ENCODE assay signal across 19 cellular contexts in the genomic region with DNA sequence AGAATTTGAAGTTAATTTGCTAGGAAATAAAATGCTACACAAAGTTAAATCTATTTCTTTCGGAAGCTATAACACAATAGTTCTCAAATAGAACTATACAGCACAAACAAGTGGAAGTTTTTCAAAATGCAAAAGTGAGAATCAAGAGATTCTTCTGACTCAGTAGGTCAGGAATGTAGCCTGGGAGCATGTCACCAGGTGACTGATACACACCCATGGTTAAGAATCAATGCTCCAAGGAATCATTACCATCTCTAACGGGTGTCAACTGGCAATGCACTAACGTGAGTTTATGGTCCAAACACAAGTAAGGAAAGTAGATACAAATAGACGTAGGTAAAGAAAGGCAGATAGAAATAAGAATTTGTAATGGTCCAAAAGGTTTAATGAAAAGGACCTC.
A peak's percentile ranks its signal among the peaks of the same experiment; 100 is the strongest.
DNase-seq lines count a peak whose midpoint lies in the region; ATAC-seq, FAIRE-seq and TF ChIP-seq lines count a peak whose summit lies in the region.
"Had no signal": no experiment of that assay in that cellular context is flagged by ENCODE, and none has a peak within 500 bp of the region (broad histone marks: within the 10 kb centered on the region; RNA-seq: fewer than 3 reads in every experiment).

No MANE protein-coding gene starts in this region.

- no peaks in the 10 kb centered on the region for H3K9me3 ChIP-seq in endodermal cell (ENCODE audit: control insufficient read depth, low read length)
- H3K9me3 ChIP-seq: ascending aorta, colonic mucosa, psoas muscle had no signal

- peaks cover 3% of the 10 kb centered on the region for H3K4me1 ChIP-seq in endodermal cell (ENCODE audit: control insufficient read depth, insufficient read depth, low read length)
- H3K4me1 ChIP-seq: ascending aorta, colonic mucosa had no signal

- no peak for FAIRE-seq in HTR-8/SVneo (lab: Jason Lieb, UNC)

- DNase-seq in Caki2 (ENCODE audit: low read depth) (peak; percentile 30), HTR-8/SVneo (ENCODE audit: insufficient read length, low spot score) (peak; percentile 7), endodermal cell (no peak), progenitor cell of endocrine pancreas (ENCODE audit: low spot score, unreplicated experiment) (no peak), CD14-positive monocyte (ENCODE audit: low spot score) (no peak), NCI-H345 (lab: John Stamatoyannopoulos, UW) (no peak)
- DNase-seq: activated CD4-positive, alpha-beta T cell treated with anti-CD3 and anti-CD28 coated beads for 1 hour; colonic mucosa; DMS 273 treated with DMSO at 0.1 percent for 48 hours; mesenchymal stem cell; psoas muscle; stimulated activated CD4-positive, alpha-beta T cell treated with anti-CD3 and anti-CD28 coated beads, Interleukin-15, amount 100 ng/mL, for 24 hours; T-helper 9 cell had no signal

- no peak overlapping the region for H3K27ac ChIP-seq in endodermal cell (ENCODE audit: low read depth, low read length)
- H3K27ac ChIP-seq: ascending aorta, colonic mucosa, KMS-11, psoas muscle had no signal

- no peak overlapping the region for H3K4me3 ChIP-seq in endodermal cell (ENCODE audit: low read length)
- H3K4me3 ChIP-seq: ascending aorta, colonic mucosa, psoas muscle had no signal

- intact Hi-C loops in CD14-positive monocyte (cut with micrococcal nuclease), result loop anchor here in 1 of 2 donors (10.0 kb wide), 1 partner anchor 47 kb away; no protein-coding TSS in a partner anchor

- peak overlapping the region; percentile 10 for H3K27ac Mint-ChIP-seq in endodermal cell
- H3K27ac Mint-ChIP-seq in progenitor cell of endocrine pancreas, result peak overlapping the region; percentile 92
- no peak overlapping the region for H3K27ac Mint-ChIP-seq in CD14-positive monocyte
- H3K27ac Mint-ChIP-seq: B cell; stimulated activated naive CD8-positive, alpha-beta T cell treated with anti-CD3 and anti-CD28 coated beads, Interleukin-15, Interleukin-2, amounts not matched to agents 100 ng/mL and 50 ng/mL, for 24 hours had no signal

- H3K36me3 ChIP-seq in endodermal cell (ENCODE audit: control insufficient read depth, insufficient read depth, low read length), result no peaks in the 10 kb centered on the region
- H3K36me3 ChIP-seq: ascending aorta, colonic mucosa had no signal

- no peak for TF ChIP-seq CTCF in endodermal cell (conservative IDR thresholded peaks at IDR 0.05)
- TF ChIP-seq CTCF in progenitor cell of endocrine pancreas (IDR thresholded peaks at IDR 0.05; ENCODE audit: unreplicated experiment), result no peak
- TF ChIP-seq CTCF in CD14-positive monocyte (IDR thresholded peaks at IDR 0.05), result no peak

- H3K4me1 Mint-ChIP-seq in endodermal cell (peaks cover 19% of the 10 kb centered on the region), progenitor cell of endocrine pancreas (ENCODE audit: low read depth) (peaks cover 30% of the 10 kb centered on the region), CD14-positive monocyte (peaks cover 29% of the 10 kb centered on the region)

- WGBS in endodermal cell (ENCODE audit: insufficient coverage in 1 of 2, insufficient read length in 1 of 2), 2 experiments, result 92% methylated on average over 4 of the region's 4 CpGs; no CpG with 5 or more reads in 1 of the 2 experiments

- H3K36me3 Mint-ChIP-seq in endodermal cell (ENCODE audit: low read depth), result no peaks in the 10 kb centered on the region
- H3K36me3 Mint-ChIP-seq in progenitor cell of endocrine pancreas (ENCODE audit: insufficient read depth), result peaks cover 8% of the 10 kb centered on the region
- H3K36me3 Mint-ChIP-seq in CD14-positive monocyte, result peaks cover 0 to 1% of the 10 kb centered on the region in 2 donors

- in situ Hi-C loops in Caki2 (cut with HindIII; ENCODE audit: low pct_unique_long_range_greater_than_20kb, low sequenced_read_pairs), result no loop called here

- no peaks in the 10 kb centered on the region for H3K27me3 ChIP-seq in endodermal cell (ENCODE audit: control insufficient read depth, insufficient read depth, low read length, poor library complexity, severe bottlenecking)
- H3K27me3 ChIP-seq: ascending aorta, colonic mucosa had no signal

- H3K4me3 Mint-ChIP-seq in endodermal cell (no peak overlapping the region), progenitor cell of endocrine pancreas (ENCODE audit: low read depth) (no peak overlapping the region), CD14-positive monocyte (no peak overlapping the region)
- H3K4me3 Mint-ChIP-seq: B cell; stimulated activated naive CD8-positive, alpha-beta T cell treated with anti-CD3 and anti-CD28 coated beads, Interleukin-15, Interleukin-2, amounts not matched to agents 100 ng/mL and 50 ng/mL, for 24 hours had no signal

- ATAC-seq in HG03097 (IDR thresholded peaks at IDR 0.05; ENCODE audit: low FRiP score, unreplicated experiment) (no peak), HG03354 (IDR thresholded peaks at IDR 0.05; ENCODE audit: poor library complexity, severe bottlenecking, unreplicated experiment) (no peak)

- H3K9me3 Mint-ChIP-seq in endodermal cell (no peaks in the 10 kb centered on the region), progenitor cell of endocrine pancreas (ENCODE audit: low read depth) (peaks cover 8% of the 10 kb centered on the region), CD14-positive monocyte (no peaks in the 10 kb centered on the region)
- H3K9me3 Mint-ChIP-seq: stimulated activated naive CD8-positive, alpha-beta T cell treated with anti-CD3 and anti-CD28 coated beads, Interleukin-15, Interleukin-2, amounts not matched to agents 100 ng/mL and 50 ng/mL, for 24 hours had no signal

- H3K27me3 Mint-ChIP-seq in endodermal cell (ENCODE audit: insufficient read depth), result no peaks in the 10 kb centered on the region
- H3K27me3 Mint-ChIP-seq in progenitor cell of endocrine pancreas, result no peaks in the 10 kb centered on the region
- peaks cover 0 to 1% (median 0%) of the 10 kb centered on the region in 3 donors for H3K27me3 Mint-ChIP-seq in CD14-positive monocyte (ENCODE audit: low read depth in 3 of 3)
- H3K27me3 Mint-ChIP-seq: B cell; stimulated activated naive CD8-positive, alpha-beta T cell treated with anti-CD3 and anti-CD28 coated beads, Interleukin-15, Interleukin-2, amounts not matched to agents 100 ng/mL and 50 ng/mL, for 24 hours had no signal

- no peak overlapping the region for H3K9ac ChIP-seq in endodermal cell (ENCODE audit: extremely low read depth, low read length, poor library complexity, severe bottlenecking)
- H3K9ac ChIP-seq: KMS-11 had no signal

Comparison
In these comparisons a context has a peak if more than half of its experiments do, and no peak if none do; other contexts are left out.
1. DNase-seq: peak in Caki2 (single experiment) and HTR-8/SVneo (single experiment); none in endodermal cell (single experiment), progenitor cell of endocrine pancreas (single experiment), CD14-positive monocyte (single experiment) and NCI-H345 (single experiment).
2. H3K27ac Mint-ChIP-seq: peak in endodermal cell (single experiment) and progenitor cell of endocrine pancreas (single experiment); none in CD14-positive monocyte (0 of 7).